ENCODE assay signal across 7 cellular contexts in the genomic region with DNA sequence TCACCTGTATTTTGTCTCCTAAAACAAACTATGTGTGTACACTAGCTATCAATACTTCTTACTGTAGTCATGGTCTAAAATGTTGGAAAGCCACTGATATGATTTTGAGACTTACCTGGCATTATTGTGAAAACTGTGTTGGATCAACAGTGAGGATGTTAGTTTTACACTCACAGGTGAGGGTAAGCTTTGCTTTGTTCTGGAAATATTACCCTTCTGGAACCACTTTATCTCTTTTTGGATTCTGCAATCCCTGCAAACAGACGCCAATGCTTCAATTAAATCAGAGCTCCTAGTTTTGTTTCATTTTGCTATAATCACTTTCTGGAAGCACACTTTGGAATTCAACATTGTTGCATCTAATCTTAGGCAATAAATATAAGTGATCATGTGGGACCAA.
"Had no signal": no experiment of that assay in that cellular context is flagged by ENCODE, and none has a peak within 500 bp of the region (broad histone marks: within the 10 kb centered on the region; RNA-seq: fewer than 3 reads in every experiment).

No MANE protein-coding gene starts in this region.

- ATAC-seq: K562 had no signal

- H3K27ac ChIP-seq: HL-60, KMS-11 had no signal

- FAIRE-seq: HTR-8/SVneo, K562 had no signal

- H3K4me3 ChIP-seq: K562 had no signal

- H3K9ac ChIP-seq: KMS-11 had no signal

- H3K4me2 ChIP-seq: KMS-11 had no signal

- DNase-seq: IMR-90, KBM-7, KG1 had no signal
